In genomic region chr5:67094476-67095300, GRCh38 we compare ENCODE assay signal across 9 cellular contexts.
DNase-seq lines count a peak whose midpoint lies in the region; FAIRE-seq and TF ChIP-seq lines count a peak whose summit lies in the region.
"Had no signal": no experiment of that assay in that cellular context is flagged by ENCODE, and none has a peak within 500 bp of the region (broad histone marks: within the 10 kb centered on the region; RNA-seq: fewer than 3 reads in every experiment).

No MANE protein-coding gene starts in this region.

- peaks cover 0 to 5% of the 10 kb centered on the region in 2 donors for H3K4me1 ChIP-seq in small intestine (ENCODE audit: control insufficient read depth in 2 of 2, insufficient read depth in 1 of 2, low read depth in 1 of 2, low read length in 1 of 2)

- 66 to 80% (median 77%) methylated on average over 4 of the region's 4 CpGs for WGBS in small intestine, 3 donors

- no peak for TF ChIP-seq CTCF in kidney epithelial cell (IDR thresholded peaks at IDR 0.05; ENCODE audit: insufficient read depth, low read length, poor library complexity, severe bottlenecking)

- H3K36me3 ChIP-seq in kidney epithelial cell (ENCODE audit: control insufficient read depth, insufficient read depth, low read length) (no peaks in the 10 kb centered on the region), small intestine (ENCODE audit: control insufficient read depth in 2 of 2, insufficient read depth in 2 of 2, low read length in 2 of 2) (no peaks in the 10 kb centered on the region)

- FAIRE-seq in small intestine (lab: Jason Lieb, UNC) = no peak
- FAIRE-seq: GM18507 had no signal

- no peak overlapping the region for H3K4me3 ChIP-seq in kidney epithelial cell (ENCODE audit: low read depth, low read length)
- no peak overlapping the region for H3K4me3 ChIP-seq in small intestine (ENCODE audit: low read depth in 1 of 2, low read length in 2 of 2)

- no peaks in the 10 kb centered on the region for H3K9me3 ChIP-seq in small intestine (ENCODE audit: control insufficient read depth, low read depth)

- DNase-seq in HPDE6-E6E7 (ENCODE audit: extremely low spot score) (peak; percentile 44), kidney epithelial cell (ENCODE audit: low read depth) (peak; percentile 32), small intestine (peak; percentile 8), NCI-H524 (lab: John Stamatoyannopoulos, UW) (no peak), anterior cingulate cortex (lab: John Stamatoyannopoulos, UW) (no peak), GF-D8 (lab: John Stamatoyannopoulos, UW) (no peak), activated gamma-delta T cell treated with Interleukin-2 at 50 U/mL for 16 hours (no peak)

- H3K27ac ChIP-seq in cingulate gyrus (ENCODE audit: low read depth, low read length) (peak overlapping the region; percentile 66), small intestine (ENCODE audit: low read depth in 1 of 2, low read length in 1 of 2) (peak overlapping the region; percentile 21 to 32)

- H3K27me3 ChIP-seq in kidney epithelial cell (ENCODE audit: control insufficient read depth, insufficient read depth, low read length) = no peaks in the 10 kb centered on the region
- no peaks in the 10 kb centered on the region for H3K27me3 ChIP-seq in small intestine (ENCODE audit: control insufficient read depth in 2 of 2, insufficient read depth in 2 of 2, low read length in 2 of 2)

Comparison
In these comparisons a context has a peak if more than half of its experiments do, and no peak if none do; other contexts are left out.
1. DNase-seq: peak in HPDE6-E6E7 (single experiment), kidney epithelial cell (single experiment) and small intestine (single experiment); none in NCI-H524 (0 of 2), anterior cingulate cortex (0 of 58), GF-D8 (single experiment) and activated gamma-delta T cell treated with Interleukin-2 at 50 U/mL for 16 hours (single experiment).